ENCODE assay signal across 1 cellular context in genomic region chr12:24039113-24039525, GRCh38.
TF ChIP-seq lines count a peak whose summit lies in the region.

No MANE protein-coding gene starts in this region.

TF ChIP-seq in HepG2, 621 proteins besides CTCF, POLR2A, EP300 and RAD21 (continued from another document and continues in another):
- TF ChIP-seq ZNF280D (CRISPR knock-in tag; IDR thresholded peaks at IDR 0.05), result no peak
- no peak for TF ChIP-seq XBP1 (CRISPR knock-in tag; IDR thresholded peaks at IDR 0.05)
- no peak for TF ChIP-seq U2AF1 (optimal IDR thresholded peaks at IDR 0.05; ENCODE audit: low read depth, low read length)
- TF ChIP-seq ASH2L (IDR thresholded peaks at IDR 0.05; ENCODE audit: insufficient read length, low read depth, low read length), result peak; percentile 38
- peak; percentile 21; the same call in 1 of the 2 replicates for TF ChIP-seq TFAP4 (IDR thresholded peaks at IDR 0.05; ENCODE audit: borderline replicate concordance, low read depth)
- TF ChIP-seq HDAC1 (CRISPR knock-in tag; IDR thresholded peaks at IDR 0.05), result no peak
- peak; percentile 57 for TF ChIP-seq ONECUT2 (CRISPR knock-in tag; IDR thresholded peaks at IDR 0.05)
- TF ChIP-seq IRF2 (CRISPR knock-in tag; IDR thresholded peaks at IDR 0.05), result peak; percentile 71; the same call in 1 of the 2 replicates
- TF ChIP-seq PBX2 (CRISPR knock-in tag; IDR thresholded peaks at IDR 0.05), result no peak
- TF ChIP-seq NR3C1 (CRISPR knock-in tag; IDR thresholded peaks at IDR 0.05), result no peak
- peak; percentile 26; the same call in 1 of the 2 replicates for TF ChIP-seq MAX (IDR thresholded peaks at IDR 0.05)
- TF ChIP-seq FOXP1 (IDR thresholded peaks at IDR 0.05), result no peak
- peak; percentile 91 for TF ChIP-seq FOXP1 (CRISPR knock-in tag; IDR thresholded peaks at IDR 0.05)
- no peak for TF ChIP-seq POGK (CRISPR knock-in tag; conservative IDR thresholded peaks at IDR 0.05)
- TF ChIP-seq ZNF569 (CRISPR knock-in tag; IDR thresholded peaks at IDR 0.05; ENCODE audit: borderline replicate concordance), result no peak
- TF ChIP-seq HNF1B (CRISPR knock-in tag; IDR thresholded peaks at IDR 0.05), result no peak
- no peak for TF ChIP-seq ZSCAN12 (CRISPR knock-in tag; IDR thresholded peaks at IDR 0.05)
- no peak for TF ChIP-seq POLR2AphosphoS5 (IDR thresholded peaks at IDR 0.05; ENCODE audit: low read depth, low read length)
- no peak for TF ChIP-seq ZBTB33 (CRISPR knock-in tag; IDR thresholded peaks at IDR 0.05)
- TF ChIP-seq FOXA1 (IDR thresholded peaks at IDR 0.05), result peak; percentile 82
- peak; percentile 91 for TF ChIP-seq FOXA1 (CRISPR knock-in tag; IDR thresholded peaks at IDR 0.05)
- peak; percentile 82 for TF ChIP-seq TCF7 (IDR thresholded peaks at IDR 0.05; ENCODE audit: low read depth)
- no peak for TF ChIP-seq AKAP8 (CRISPR knock-in tag; IDR thresholded peaks at IDR 0.05)
- TF ChIP-seq ZNF678 (CRISPR knock-in tag; IDR thresholded peaks at IDR 0.05), result no peak
- TF ChIP-seq MAFK (conservative IDR thresholded peaks at IDR 0.05 in 1 of 2, IDR thresholded peaks at IDR 0.05 in 1 of 2; ENCODE audit: low read length in 2 of 2), result peak; percentile 4 to 39; a peak in 1 of 4 replicates
- no peak for TF ChIP-seq PBX3 (CRISPR knock-in tag; IDR thresholded peaks at IDR 0.05; ENCODE audit: borderline replicate concordance)
- TF ChIP-seq ZNF850 (CRISPR knock-in tag; conservative IDR thresholded peaks at IDR 0.05), result no peak
- TF ChIP-seq ATAD3A (CRISPR knock-in tag; IDR thresholded peaks at IDR 0.05), result no peak
- no peak for TF ChIP-seq SCMH1 (CRISPR knock-in tag; IDR thresholded peaks at IDR 0.05; ENCODE audit: borderline replicate concordance)
- no peak for TF ChIP-seq ZNF547 (CRISPR knock-in tag; IDR thresholded peaks at IDR 0.05)
- TF ChIP-seq KLF9 (CRISPR knock-in tag; IDR thresholded peaks at IDR 0.05; ENCODE audit: low read depth), result 0 out of 2 replicates have a peak, but pooled peaks have one; percentile 15
- TF ChIP-seq ZNF766 (CRISPR knock-in tag; IDR thresholded peaks at IDR 0.05; ENCODE audit: borderline replicate concordance), result no peak
- no peak for TF ChIP-seq ZBTB21 (CRISPR knock-in tag; IDR thresholded peaks at IDR 0.05)
- peak; percentile 91; the same call in 1 of the 2 replicates for TF ChIP-seq SOX5 (CRISPR knock-in tag; IDR thresholded peaks at IDR 0.05; ENCODE audit: borderline replicate concordance)
- TF ChIP-seq ATF5 (CRISPR knock-in tag; IDR thresholded peaks at IDR 0.05; ENCODE audit: low read depth), result no peak
- TF ChIP-seq TCF7L2 (IDR thresholded peaks at IDR 0.05; ENCODE audit: low read depth, low read length), result peak; percentile 72
- no peak for TF ChIP-seq SATB2 (CRISPR knock-in tag; IDR thresholded peaks at IDR 0.05)
- TF ChIP-seq ZNF740 (CRISPR knock-in tag; IDR thresholded peaks at IDR 0.05), result no peak
- TF ChIP-seq KDM5A (IDR thresholded peaks at IDR 0.05; ENCODE audit: borderline replicate concordance, low read length), result no peak
- TF ChIP-seq CC2D1A (CRISPR knock-in tag; IDR thresholded peaks at IDR 0.05), result no peak
- no peak for TF ChIP-seq ZNF276 (CRISPR knock-in tag; IDR thresholded peaks at IDR 0.05; ENCODE audit: low read depth)
- TF ChIP-seq ZNF350 (CRISPR knock-in tag; IDR thresholded peaks at IDR 0.05; ENCODE audit: borderline replicate concordance, low read depth), result no peak
- TF ChIP-seq ZNF530 (CRISPR knock-in tag; IDR thresholded peaks at IDR 0.05; ENCODE audit: low read depth), result no peak
- TF ChIP-seq ZNF724P (CRISPR knock-in tag; IDR thresholded peaks at IDR 0.05; ENCODE audit: borderline replicate concordance), result no peak
- no peak for TF ChIP-seq ZNF275 (CRISPR knock-in tag; IDR thresholded peaks at IDR 0.05; ENCODE audit: borderline replicate concordance)
- no peak for TF ChIP-seq ZNF251 (CRISPR knock-in tag; IDR thresholded peaks at IDR 0.05)
- no peak for TF ChIP-seq ZNF546 (CRISPR knock-in tag; conservative IDR thresholded peaks at IDR 0.05)
- TF ChIP-seq SYNCRIP (IDR thresholded peaks at IDR 0.05; ENCODE audit: insufficient read depth, low read depth, low read length), result no peak
- 0 out of 2 replicates have a peak, but pooled peaks have one; percentile 51 for TF ChIP-seq ZNF335 (CRISPR knock-in tag; IDR thresholded peaks at IDR 0.05)
- no peak for TF ChIP-seq ARNTL (CRISPR knock-in tag; IDR thresholded peaks at IDR 0.05)
- TF ChIP-seq NFIB (CRISPR knock-in tag; IDR thresholded peaks at IDR 0.05; ENCODE audit: borderline replicate concordance), result no peak
